In the genomic region with DNA sequence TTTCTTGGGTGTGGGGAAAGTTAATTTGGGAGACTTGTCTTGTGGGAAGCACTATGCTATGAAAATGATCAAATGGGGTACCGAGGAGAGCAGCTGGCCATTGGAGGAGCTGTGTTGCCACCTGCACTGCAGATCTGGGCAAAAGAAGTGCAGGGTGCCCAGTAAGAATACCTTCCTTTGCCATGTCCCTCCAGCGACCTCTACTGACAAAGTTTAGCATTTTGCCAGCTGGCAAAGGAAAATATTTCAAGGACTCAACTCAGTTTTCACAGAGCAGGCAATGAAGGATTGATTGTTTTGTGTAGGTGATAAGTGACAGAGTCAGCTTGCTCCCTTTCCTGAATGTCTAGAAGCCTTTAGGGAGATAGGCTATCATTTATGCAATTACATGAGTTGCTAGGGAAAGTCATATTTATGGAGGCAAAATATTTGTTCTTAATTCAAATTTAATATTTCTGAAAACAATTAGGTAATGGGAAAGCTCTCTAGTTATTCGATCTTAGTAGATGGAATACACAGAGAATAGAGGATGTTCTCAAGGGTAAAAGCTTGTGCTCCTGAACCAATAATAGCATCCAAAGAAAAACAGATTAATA, we compare ENCODE assay signal across 8 cellular contexts.
DNase-seq lines count a peak whose midpoint lies in the region; ATAC-seq and TF ChIP-seq lines count a peak whose summit lies in the region.

No MANE protein-coding gene starts in this region.

- no peaks in the 10 kb centered on the region for H3K4me1 Mint-ChIP-seq in mesothelial cell of epicardium

- no peak for ATAC-seq in left ventricle myocardium superior
- no peak for ATAC-seq in GM21717 (IDR thresholded peaks at IDR 0.05; ENCODE audit: unreplicated experiment)
- no peak for ATAC-seq in GM21526 (IDR thresholded peaks at IDR 0.05; ENCODE audit: low FRiP score, unreplicated experiment)
- no peak for ATAC-seq in left cardiac atrium

- H3K36me3 Mint-ChIP-seq in mesothelial cell of epicardium, result no peaks in the 10 kb centered on the region

- DNase-seq in left ventricle myocardium inferior, result no peak
- no peak for DNase-seq in left ventricle myocardium superior
- DNase-seq in NCI-H2029 treated with DMSO at 0.1 percent for 48 hours (lab: John Stamatoyannopoulos, UW), result peak; percentile 56
- DNase-seq in astrocyte of the hippocampus (ENCODE audit: low read depth, low spot score), result peak; percentile 11
- DNase-seq in mesothelial cell of epicardium (ENCODE audit: low spot score in 2 of 2, unreplicated experiment in 2 of 2), result no peak
- DNase-seq in left cardiac atrium, result no peak

- no peak overlapping the region for H3K4me3 ChIP-seq in left ventricle myocardium inferior

- H3K27me3 Mint-ChIP-seq in mesothelial cell of epicardium (ENCODE audit: low read depth), result no peaks in the 10 kb centered on the region

- H3K27me3 ChIP-seq in left ventricle myocardium inferior (ENCODE audit: low read depth), result no peaks in the 10 kb centered on the region

- intact Hi-C loops in left ventricle myocardium inferior (cut with micrococcal nuclease) (loop anchor here (10.0 kb wide), 1 partner anchor 305 kb away; no protein-coding TSS in a partner anchor), left ventricle myocardium superior (cut with micrococcal nuclease) (no loop called here), left cardiac atrium (cut with DNase I) (no loop called here)

- no peak overlapping the region for H3K4me3 Mint-ChIP-seq in mesothelial cell of epicardium

- no peak overlapping the region for H3K27ac ChIP-seq in left ventricle myocardium inferior (replicated peaks)

- no peaks in the 10 kb centered on the region for H3K9me3 Mint-ChIP-seq in mesothelial cell of epicardium

- peaks cover 9% of the 10 kb centered on the region for H3K4me1 ChIP-seq in left ventricle myocardium inferior

- H3K9me3 ChIP-seq in left ventricle myocardium inferior (replicated peaks), result peaks cover 4% of the 10 kb centered on the region

- H3K36me3 ChIP-seq in left ventricle myocardium inferior, result no peaks in the 10 kb centered on the region

- peak; percentile 44 for TF ChIP-seq CTCF in left ventricle myocardium inferior (IDR thresholded peaks at IDR 0.05; ENCODE audit: borderline replicate concordance)
- peak; percentile 8 for TF ChIP-seq CTCF in mesothelial cell of epicardium (IDR thresholded peaks at IDR 0.05; ENCODE audit: unreplicated experiment)

- no peak overlapping the region for H3K27ac Mint-ChIP-seq in mesothelial cell of epicardium

Comparison
In these comparisons a context has a peak if more than half of its experiments do, and no peak if none do; other contexts are left out.
1. DNase-seq: peak in NCI-H2029 treated with DMSO at 0.1 percent for 48 hours (single experiment) and astrocyte of the hippocampus (single experiment); none in left ventricle myocardium inferior (single experiment), left ventricle myocardium superior (single experiment), mesothelial cell of epicardium (0 of 2) and left cardiac atrium (single experiment).